Comparison of ENCODE assay signal across 4 cellular contexts in genomic region chr18:80077873-80078272, GRCh38.
"Had no signal": no experiment of that assay in that cellular context is flagged by ENCODE, and none has a peak within 500 bp of the region (broad histone marks: within the 10 kb centered on the region; RNA-seq: fewer than 3 reads in every experiment).

No MANE protein-coding gene starts in this region.

- H3K4me2 ChIP-seq: GM23338 had no signal

- H3K27ac Mint-ChIP-seq: GM23338 had no signal

- H2AFZ ChIP-seq: GM23338 had no signal

- DNase-seq: HCEC 1CT, IMR-90 had no signal

- ATAC-seq: GM23338, K562 had no signal

- H3K4me3 Mint-ChIP-seq: GM23338 had no signal
